In genomic region chr6:100447900-100448700, GRCh38 we compare ENCODE assay signal across 25 cellular contexts. TPM values are rescaled to one million over a fixed set of nuclear protein-coding genes. Genes with fewer than 3 reads are reported as not detected.
DNase-seq lines count a peak whose midpoint lies in the region; FAIRE-seq and TF ChIP-seq lines count a peak whose summit lies in the region.
"Had no signal": no experiment of that assay in that cellular context is flagged by ENCODE, and none has a peak within 500 bp of the region (broad histone marks: within the 10 kb centered on the region; RNA-seq: fewer than 3 reads in every experiment).

No MANE protein-coding gene starts in this region.

- no peak overlapping the region for H2BK15ac ChIP-seq in mesendoderm (replicated peaks; ENCODE audit: low read depth)

- H3K27me3 ChIP-seq in left ventricle myocardium inferior (ENCODE audit: low read depth), result peaks cover 98% of the 10 kb centered on the region
- peaks cover 69% of the 10 kb centered on the region for H3K27me3 ChIP-seq in mesendoderm (ENCODE audit: insufficient read depth, low read length, poor library complexity)

- WGBS in mesendoderm (ENCODE audit: extremely low coverage, insufficient coverage, low lambda C conversion rate), result no CpG with 5 or more reads among the region's 47 CpGs

- no peak overlapping the region for H2BK120ac ChIP-seq in mesendoderm (ENCODE audit: low read depth, low read length)

- H3K79me1 ChIP-seq in mesendoderm (ENCODE audit: low read length), result no peaks in the 10 kb centered on the region

- H2AK5ac ChIP-seq in mesendoderm (ENCODE audit: low read length), result no peak overlapping the region

- H3K4me2 ChIP-seq in mesendoderm (ENCODE audit: low read length), result peak overlapping the region; percentile 55

- H3K18ac ChIP-seq in mesendoderm (ENCODE audit: low read length), result no peak overlapping the region

- H2BK5ac ChIP-seq in mesendoderm (ENCODE audit: low read length), result no peak overlapping the region

- H3K4me1 ChIP-seq in left ventricle myocardium inferior (peaks cover 20% of the 10 kb centered on the region), mesendoderm (ENCODE audit: control insufficient read depth, low read depth, low read length) (peaks cover 4% of the 10 kb centered on the region)

- no peak overlapping the region for H4K5ac ChIP-seq in mesendoderm (ENCODE audit: low read length)

- TF ChIP-seq CTCF in left ventricle myocardium inferior (IDR thresholded peaks at IDR 0.05; ENCODE audit: borderline replicate concordance), result no peak
- TF ChIP-seq CTCF in coronary artery (IDR thresholded peaks at IDR 0.05), result no peak
- TF ChIP-seq CTCF in D721Med (IDR thresholded peaks at IDR 0.05; ENCODE audit: insufficient read depth, missing control alignments), result no peak

- no peak overlapping the region for H3K56ac ChIP-seq in mesendoderm (ENCODE audit: low read length)

- H3K9ac ChIP-seq in mesendoderm (ENCODE audit: low read length), result no peak overlapping the region

- no peak overlapping the region for H4K8ac ChIP-seq in mesendoderm (ENCODE audit: low read depth, low read length)

- no peak overlapping the region for H3K4ac ChIP-seq in mesendoderm (ENCODE audit: low read depth, low read length)

- FAIRE-seq in D721Med (lab: Jason Lieb, UNC), result no peak
- FAIRE-seq: H54 had no signal

- H3K36me3 ChIP-seq in left ventricle myocardium inferior (no peaks in the 10 kb centered on the region), mesendoderm (ENCODE audit: control insufficient read depth, insufficient read depth, low read length) (no peaks in the 10 kb centered on the region)
- H3K36me3 ChIP-seq: right atrium auricular region, upper lobe of left lung had no signal

- intact Hi-C loops in left ventricle myocardium inferior (cut with micrococcal nuclease), result no loop called here
- intact Hi-C loops in cardiac septum (cut with DNase I), result no loop called here

- DNase-seq in left ventricle myocardium inferior (no peak), cardiac septum (ENCODE audit: low spot score) (no peak), coronary artery (ENCODE audit: low spot score) (no peak), mesendoderm (peak; percentile 32), NCI-H1694 (lab: John Stamatoyannopoulos, UW) (no peak), DMS79 treated with DMSO at 0.1 percent for 48 hours (lab: John Stamatoyannopoulos, UW) (no peak), D721Med (ENCODE audit: insufficient read length, low spot score) (no peak), Kasumi-1 (lab: John Stamatoyannopoulos, UW) (no peak)
- DNase-seq: C1 segment of cervical spinal cord; Calu3; effector memory CD8-positive, alpha-beta T cell; KBM-7; left cardiac atrium; naive thymus-derived CD4-positive, alpha-beta T cell; NCI-H1436 treated with DMSO at 0.1 percent for 48 hours; NCI-H510A treated with DMSO at 0.1 percent for 48 hours; stimulated activated CD4-positive, alpha-beta T cell treated with anti-CD3 and anti-CD28 coated beads, Interleukin-4, amount 100 ng/mL, for 24 hours; stimulated activated naive CD8-positive, alpha-beta T cell treated with anti-CD3 and anti-CD28 coated beads, Interleukin-15, Interleukin-2, amounts not matched to agents 100 U/mL and 50 U/mL, for 24 hours; T-helper 9 cell had no signal

- no peaks in the 10 kb centered on the region for H3K9me3 ChIP-seq in left ventricle myocardium inferior (replicated peaks)
- H3K9me3 ChIP-seq: right atrium auricular region, upper lobe of left lung had no signal

- H3K79me2 ChIP-seq in mesendoderm (ENCODE audit: control insufficient read depth, insufficient read depth, low read length), result no peaks in the 10 kb centered on the region

- H3K23ac ChIP-seq in mesendoderm (ENCODE audit: low read length), result peak overlapping the region; percentile 85

- no peak overlapping the region for H3K27ac ChIP-seq in left ventricle myocardium inferior (replicated peaks)
- H3K27ac ChIP-seq in coronary artery, result no peak overlapping the region
- no peak overlapping the region for H3K27ac ChIP-seq in mesendoderm (ENCODE audit: low read depth, low read length)
- H3K27ac ChIP-seq: right atrium auricular region, SK-N-MC, upper lobe of left lung had no signal

- H3K4me3 ChIP-seq in left ventricle myocardium inferior, result peak overlapping the region; percentile 29
- peak overlapping the region; percentile 47 for H3K4me3 ChIP-seq in coronary artery
- no peak overlapping the region for H3K4me3 ChIP-seq in mesendoderm (ENCODE audit: low read length)
- H3K4me3 ChIP-seq: SK-N-MC, upper lobe of left lung had no signal

RNA-seq across cellular contexts. Expression of gene SIM1, which starts 16.6 kb away (rescaled TPM):
- total RNA-seq in left ventricle myocardium inferior, result not detected
- 0.16 TPM for total RNA-seq in cardiac septum
- 0.06 TPM for polyA plus RNA-seq in mesendoderm (2013, experiment 1 of 2)
- polyA plus RNA-seq in mesendoderm (2013, experiment 2 of 2), result 0.06 TPM
- total RNA-seq: activated naive CD4-positive, alpha-beta T cell treated with anti-CD3 and anti-CD28 coated beads, Interleukin-2, amount 50 U/mL, for 72 hours; Calu3; left cardiac atrium; naive thymus-derived CD4-positive, alpha-beta T cell; right atrium auricular region; RPMI7951; upper lobe of left lung had no signal
- polyA plus RNA-seq: naive thymus-derived CD4-positive, alpha-beta T cell had no signal
